Comparison of ENCODE assay signal across 13 cellular contexts in the genomic region with DNA sequence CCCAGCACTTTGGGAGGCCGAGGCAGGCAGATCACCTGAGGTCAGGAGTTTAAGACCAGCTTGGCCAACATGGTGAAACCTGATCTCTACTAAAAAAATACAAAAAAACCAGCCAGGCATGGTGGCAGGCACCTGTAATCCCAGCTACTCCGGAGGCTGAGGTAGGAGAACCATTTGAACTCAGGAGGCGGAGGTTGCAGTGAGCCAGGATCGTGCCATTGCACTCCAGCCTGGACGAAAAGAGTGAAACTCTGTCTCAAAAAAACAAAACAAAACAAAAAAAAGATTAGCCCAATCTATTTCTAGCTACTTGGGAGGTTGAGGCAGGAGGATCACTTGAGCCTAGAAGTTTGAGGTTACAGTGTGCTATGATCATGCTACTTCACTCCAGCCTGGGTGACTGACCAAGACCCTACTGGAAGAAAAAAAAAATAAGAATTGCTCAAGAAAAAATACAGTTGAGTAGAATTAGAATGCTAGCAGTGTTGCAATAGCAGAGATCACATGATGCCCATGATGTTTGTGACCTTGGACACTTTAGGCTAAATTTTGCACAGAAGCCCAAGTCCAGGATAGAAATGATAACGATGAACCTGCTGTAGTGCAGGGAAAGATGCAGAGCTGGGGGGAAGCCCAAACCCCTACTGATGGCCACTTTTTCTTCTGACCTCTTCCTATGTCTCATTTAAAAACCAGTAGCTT.
DNase-seq lines count a peak whose midpoint lies in the region; ATAC-seq, FAIRE-seq and TF ChIP-seq lines count a peak whose summit lies in the region.
"Had no signal": no experiment of that assay in that cellular context is flagged by ENCODE, and none has a peak within 500 bp of the region (broad histone marks: within the 10 kb centered on the region; RNA-seq: fewer than 3 reads in every experiment).

No MANE protein-coding gene starts in this region.

- no TSS peak for BruUV-seq in HepG2 (replicated peaks; lab: Mats Ljungman, UMichigan)

- no peak for TF ChIP-seq EP300 in A549 (IDR thresholded peaks at IDR 0.05)
- TF ChIP-seq EP300 in HepG2 (IDR thresholded peaks at IDR 0.05; ENCODE audit: low read depth in 2 of 2, low read length in 2 of 2): no peak
- TF ChIP-seq EP300 in HepG2 (CRISPR knock-in tag; IDR thresholded peaks at IDR 0.05; ENCODE audit: borderline replicate concordance): no peak

- H3K9ac ChIP-seq in HepG2 (ENCODE audit: insufficient read depth, low read depth, low read length) (no peak overlapping the region), mesendoderm (ENCODE audit: low read length) (no peak overlapping the region)

- in situ Hi-C loops in HepG2 (cut with HindIII; ENCODE audit: extremely low pct_ligation_motif_present, low pct_unique_long_range_greater_than_20kb): no loop called here

- H3K4me3 ChIP-seq in A549 (no peak overlapping the region), HepG2 (replicated peaks in 1 of 3; ENCODE audit: insufficient read depth in 1 of 3, low read depth in 2 of 3, low read length in 3 of 3) (no peak overlapping the region), mesendoderm (ENCODE audit: low read length) (no peak overlapping the region)

- H3K18ac ChIP-seq in mesendoderm (ENCODE audit: low read length): no peak overlapping the region

- H3K36me3 ChIP-seq in HepG2 (replicated peaks in 1 of 2; ENCODE audit: control insufficient read depth in 1 of 2, insufficient read depth in 2 of 2, low read length in 2 of 2) (no peaks in the 10 kb centered on the region), mesendoderm (ENCODE audit: control insufficient read depth, insufficient read depth, low read length) (no peaks in the 10 kb centered on the region)

- H3K4me1 ChIP-seq in A549 (peaks cover 38% of the 10 kb centered on the region; the same call in 2 of the 3 replicates), HepG2 (ENCODE audit: insufficient read depth, low read length) (peaks cover 39% of the 10 kb centered on the region), mesendoderm (ENCODE audit: control insufficient read depth, low read depth, low read length) (no peaks in the 10 kb centered on the region)

- TF ChIP-seq POLR2A in A549 (IDR thresholded peaks at IDR 0.05; ENCODE audit: low read length) (no peak), HepG2 (IDR thresholded peaks at IDR 0.05; ENCODE audit: insufficient read depth in 1 of 2, low read depth in 2 of 2, low read length in 2 of 2) (no peak)

- H2AK5ac ChIP-seq in mesendoderm (ENCODE audit: low read length): no peak overlapping the region

- H3K9me3 ChIP-seq in A549: no peaks in the 10 kb centered on the region
- H3K9me3 ChIP-seq in HepG2 (ENCODE audit: low read length): no peaks in the 10 kb centered on the region

- H3K4me3 Mint-ChIP-seq in activated T-helper 17 cell treated with anti-CD3 and anti-CD28 coated beads, Interleukin-2, amount 50 U/mL, for 72 hours: peak overlapping the region; percentile 13
- H3K4me3 Mint-ChIP-seq in progenitor cell of endocrine pancreas (ENCODE audit: low read depth): no peak overlapping the region
- H3K4me3 Mint-ChIP-seq: activated naive CD4-positive, alpha-beta T cell treated with anti-CD3 and anti-CD28 coated beads for 36 hours; nephron progenitor cell had no signal

- H3K27me3 ChIP-seq in HepG2 (ENCODE audit: control insufficient read depth in 1 of 2, insufficient read depth in 2 of 2, low read length in 2 of 2) (no peaks in the 10 kb centered on the region), mesendoderm (ENCODE audit: insufficient read depth, low read length, poor library complexity) (no peaks in the 10 kb centered on the region)

- H3K36me3 Mint-ChIP-seq in activated T-helper 17 cell treated with anti-CD3 and anti-CD28 coated beads, Interleukin-2, amount 50 U/mL, for 72 hours (ENCODE audit: low read depth): no peaks in the 10 kb centered on the region
- H3K36me3 Mint-ChIP-seq in progenitor cell of endocrine pancreas (ENCODE audit: insufficient read depth): peaks cover 2% of the 10 kb centered on the region

- H4K20me1 ChIP-seq in HepG2 (ENCODE audit: insufficient read depth, low read length): no peaks in the 10 kb centered on the region

- CTCF ChIA-PET in A549 (lab: Yijun Ruan, JAX): no interaction called here
- CTCF ChIA-PET in HepG2 (lab: Yijun Ruan, JAX; ENCODE audit: low intra/inter-chr PET ratio, low total read pairs): no interaction called here

- no peak overlapping the region for H3K23ac ChIP-seq in mesendoderm (ENCODE audit: low read length)

- H3K79me1 ChIP-seq in mesendoderm (ENCODE audit: low read length): peaks cover 6% of the 10 kb centered on the region

- TF ChIP-seq RAD21 in A549 (conservative IDR thresholded peaks at IDR 0.05 in 1 of 2, IDR thresholded peaks at IDR 0.05 in 1 of 2) (no peak), HepG2 (CRISPR knock-in tag; IDR thresholded peaks at IDR 0.05) (no peak)

- no peak overlapping the region for H2BK5ac ChIP-seq in mesendoderm (ENCODE audit: low read length)

- no peaks in the 10 kb centered on the region for H3K9me3 Mint-ChIP-seq in activated T-helper 17 cell treated with anti-CD3 and anti-CD28 coated beads, Interleukin-2, amount 50 U/mL, for 72 hours
- no peaks in the 10 kb centered on the region for H3K9me3 Mint-ChIP-seq in progenitor cell of endocrine pancreas (ENCODE audit: low read depth)
- H3K9me3 Mint-ChIP-seq: nephron progenitor cell had no signal

- no peak overlapping the region for H4K5ac ChIP-seq in mesendoderm (ENCODE audit: low read length)

- H3K27ac ChIP-seq in A549: no peak overlapping the region
- H3K27ac ChIP-seq in HepG2 (ENCODE audit: extremely low read length, insufficient read depth, low read length): peak overlapping the region; percentile 11
- no peak overlapping the region for H3K27ac ChIP-seq in mesendoderm (ENCODE audit: low read depth, low read length)

- 91% methylated on average over 6 of the region's 6 CpGs for WGBS in A549 (ENCODE audit: missing lambda C conversion rate)
- 86% methylated on average over 6 of the region's 6 CpGs for WGBS in HepG2 (ENCODE audit: low lambda C conversion rate)
- no CpG with 5 or more reads among the region's 6 CpGs for WGBS in mesendoderm (ENCODE audit: extremely low coverage, insufficient coverage, low lambda C conversion rate)

- H4K8ac ChIP-seq in mesendoderm (ENCODE audit: low read depth, low read length): no peak overlapping the region

- POLR2A ChIA-PET in A549 (lab: Yijun Ruan, JAX): no interaction called here
- POLR2A ChIA-PET in HepG2 (lab: Yijun Ruan, JAX): no interaction called here

- no peak overlapping the region for H2AFZ ChIP-seq in HepG2 (ENCODE audit: low read length)

- H3K4me2 ChIP-seq in A549 (0 out of 3 replicates have a peak overlapping the region, but pooled peaks have one; percentile 9), HepG2 (ENCODE audit: low read depth, low read length) (no peak overlapping the region), mesendoderm (ENCODE audit: low read length) (no peak overlapping the region)

- peaks cover 17% of the 10 kb centered on the region for H3K4me1 Mint-ChIP-seq in activated T-helper 17 cell treated with anti-CD3 and anti-CD28 coated beads, Interleukin-2, amount 50 U/mL, for 72 hours
- no peaks in the 10 kb centered on the region for H3K4me1 Mint-ChIP-seq in progenitor cell of endocrine pancreas (ENCODE audit: low read depth)
- H3K4me1 Mint-ChIP-seq: nephron progenitor cell had no signal

- H2BK15ac ChIP-seq in mesendoderm (replicated peaks; ENCODE audit: low read depth): no peak overlapping the region

- H2BK120ac ChIP-seq in mesendoderm (ENCODE audit: low read depth, low read length): no peak overlapping the region

- no peak for TF ChIP-seq CTCF in A549 (IDR thresholded peaks at IDR 0.05)
- TF ChIP-seq CTCF in HepG2 (CRISPR knock-in tag; IDR thresholded peaks at IDR 0.05): no peak
- TF ChIP-seq CTCF in progenitor cell of endocrine pancreas (IDR thresholded peaks at IDR 0.05; ENCODE audit: unreplicated experiment): no peak

- no peak overlapping the region for H3K27ac Mint-ChIP-seq in activated T-helper 17 cell treated with anti-CD3 and anti-CD28 coated beads, Interleukin-2, amount 50 U/mL, for 72 hours
- H3K27ac Mint-ChIP-seq in progenitor cell of endocrine pancreas: no peak overlapping the region
- H3K27ac Mint-ChIP-seq: activated naive CD4-positive, alpha-beta T cell treated with anti-CD3 and anti-CD28 coated beads for 36 hours had no signal

- H3K79me2 ChIP-seq in HepG2 (ENCODE audit: insufficient read depth, low read length): peaks cover 25% of the 10 kb centered on the region
- H3K79me2 ChIP-seq in mesendoderm (ENCODE audit: control insufficient read depth, insufficient read depth, low read length): peaks cover 2% of the 10 kb centered on the region

- ATAC-seq in A549: no peak
- peak; percentile 76 for ATAC-seq in activated T-helper 17 cell treated with anti-CD3 and anti-CD28 coated beads, Interleukin-2, amount 50 U/mL, for 72 hours (replicated peaks)
- peak; percentile 60 for ATAC-seq in HepG2

- H3K4ac ChIP-seq in mesendoderm (ENCODE audit: low read depth, low read length): no peak overlapping the region

- DNase-seq in A549 (ENCODE audit: low read depth in 1 of 2, low spot score in 1 of 2) (no peak), HuH-7.5 (ENCODE audit: low spot score) (peak; percentile 29), HepG2 (ENCODE audit: low spot score) (peak; percentile 28), mesendoderm (no peak), NCI-H69 (lab: John Stamatoyannopoulos, UW) (no peak), AG08396 (ENCODE audit: low spot score) (no peak), progenitor cell of endocrine pancreas (ENCODE audit: low spot score, unreplicated experiment) (no peak)
- DNase-seq: activated naive CD4-positive, alpha-beta T cell treated with anti-CD3 and anti-CD28 coated beads for 36 hours; H7; Kasumi-1; NCI-H82; nephron progenitor cell had no signal

- FAIRE-seq in A549 (lab: Jason Lieb, UNC): no peak
- FAIRE-seq in HepG2 (lab: Jason Lieb, UNC): peak; percentile 51

- no peak overlapping the region for H3K56ac ChIP-seq in mesendoderm (ENCODE audit: low read length)

- no peaks in the 10 kb centered on the region for H3K27me3 Mint-ChIP-seq in activated T-helper 17 cell treated with anti-CD3 and anti-CD28 coated beads, Interleukin-2, amount 50 U/mL, for 72 hours
- H3K27me3 Mint-ChIP-seq in progenitor cell of endocrine pancreas: no peaks in the 10 kb centered on the region

- intact Hi-C loops in HepG2 (cut with micrococcal nuclease; ENCODE audit: unreplicated experiment): no loop called here

TF ChIP-seq in A549, 52 proteins besides CTCF, POLR2A, EP300 and RAD21 (continues in another document):
- TF ChIP-seq TP53 (CRISPR knock-in tag; IDR thresholded peaks at IDR 0.05) (no peak), RCOR1 (IDR thresholded peaks at IDR 0.05; ENCODE audit: low read depth, low read length) (no peak), NPAS2 (CRISPR knock-in tag; IDR thresholded peaks at IDR 0.05; ENCODE audit: borderline replicate concordance) (no peak), CEBPB (IDR thresholded peaks at IDR 0.05) (peak; percentile 40 to 48; a peak in 2 of 4 replicates)

TF ChIP-seq in HepG2, 621 proteins besides CTCF, POLR2A, EP300 and RAD21 (continues in another document):
- no peak for TF ChIP-seq ZNF484 (CRISPR knock-in tag; IDR thresholded peaks at IDR 0.05; ENCODE audit: borderline replicate concordance, low read depth)

Comparison
In these comparisons a context has a peak if more than half of its experiments do, and no peak if none do; other contexts are left out.
1. ATAC-seq: peak in activated T-helper 17 cell treated with anti-CD3 and anti-CD28 coated beads, Interleukin-2, amount 50 U/mL, for 72 hours (single experiment) and HepG2 (single experiment); none in A549 (0 of 2).
2. DNase-seq: peak in HuH-7.5 (single experiment) and HepG2 (single experiment); none in A549 (0 of 2), mesendoderm (single experiment), NCI-H69 (single experiment), AG08396 (single experiment) and progenitor cell of endocrine pancreas (single experiment).